Comparison of ENCODE assay signal across 1 cellular context in the genomic region with DNA sequence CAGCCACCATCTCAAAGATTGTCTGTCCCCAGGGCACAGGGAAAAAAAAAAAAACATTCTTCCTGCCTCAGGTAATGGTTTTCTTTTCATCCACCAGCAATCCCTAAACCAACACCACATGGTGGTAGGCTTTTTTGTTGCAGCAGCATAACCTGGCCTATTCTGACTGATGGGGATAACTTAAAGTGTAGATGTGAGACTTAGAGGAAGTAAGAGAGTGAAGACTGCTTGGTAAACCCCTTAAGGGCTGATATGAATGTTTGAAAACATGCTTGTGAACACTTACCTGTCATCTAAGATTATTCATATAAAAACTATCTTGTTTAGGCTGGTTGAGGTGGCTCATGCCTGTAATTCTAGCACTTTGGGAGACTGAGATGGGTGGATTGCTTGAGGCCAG.
TF ChIP-seq lines count a peak whose summit lies in the region.

No MANE protein-coding gene starts in this region.

TF ChIP-seq in GM12878, 131 proteins besides CTCF, POLR2A, EP300 and RAD21 (continued from another document):
- TF ChIP-seq, protein P1, sequence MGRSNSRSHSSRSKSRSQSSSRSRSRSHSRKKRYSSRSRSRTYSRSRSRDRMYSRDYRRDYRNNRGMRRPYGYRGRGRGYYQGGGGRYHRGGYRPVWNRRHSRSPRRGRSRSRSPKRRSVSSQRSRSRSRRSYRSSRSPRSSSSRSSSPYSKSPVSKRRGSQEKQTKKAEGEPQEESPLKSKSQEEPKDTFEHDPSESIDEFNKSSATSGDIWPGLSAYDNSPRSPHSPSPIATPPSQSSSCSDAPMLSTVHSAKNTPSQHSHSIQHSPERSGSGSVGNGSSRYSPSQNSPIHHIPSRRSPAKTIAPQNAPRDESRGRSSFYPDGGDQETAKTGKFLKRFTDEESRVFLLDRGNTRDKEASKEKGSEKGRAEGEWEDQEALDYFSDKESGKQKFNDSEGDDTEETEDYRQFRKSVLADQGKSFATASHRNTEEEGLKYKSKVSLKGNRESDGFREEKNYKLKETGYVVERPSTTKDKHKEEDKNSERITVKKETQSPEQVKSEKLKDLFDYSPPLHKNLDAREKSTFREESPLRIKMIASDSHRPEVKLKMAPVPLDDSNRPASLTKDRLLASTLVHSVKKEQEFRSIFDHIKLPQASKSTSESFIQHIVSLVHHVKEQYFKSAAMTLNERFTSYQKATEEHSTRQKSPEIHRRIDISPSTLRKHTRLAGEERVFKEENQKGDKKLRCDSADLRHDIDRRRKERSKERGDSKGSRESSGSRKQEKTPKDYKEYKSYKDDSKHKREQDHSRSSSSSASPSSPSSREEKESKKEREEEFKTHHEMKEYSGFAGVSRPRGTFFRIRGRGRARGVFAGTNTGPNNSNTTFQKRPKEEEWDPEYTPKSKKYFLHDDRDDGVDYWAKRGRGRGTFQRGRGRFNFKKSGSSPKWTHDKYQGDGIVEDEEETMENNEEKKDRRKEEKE (IDR thresholded peaks at IDR 0.05) = no peak
- 0 out of 2 replicates have a peak, but pooled peaks have one; percentile 19 for TF ChIP-seq IRF4 (IDR thresholded peaks at IDR 0.05; ENCODE audit: low read depth, low read length)
